ENCODE assay signal across 27 cellular contexts in genomic region chr2:26584191-26584590, GRCh38. TPM values are rescaled to one million over a fixed set of nuclear protein-coding genes. Genes with fewer than 3 reads are reported as not detected.
"Had no signal": no experiment of that assay in that cellular context is flagged by ENCODE, and none has a peak within 500 bp of the region (broad histone marks: within the 10 kb centered on the region; RNA-seq: fewer than 3 reads in every experiment).

No MANE protein-coding gene starts in this region.

- H3K4me3 ChIP-seq: adrenal gland, esophagus squamous epithelium, gastrocnemius medialis, pancreas, skin epidermis, suprapubic skin, tibial nerve, uterus had no signal

- H3K36me3 ChIP-seq: adrenal gland, esophagus squamous epithelium, gastrocnemius medialis, pancreas, suprapubic skin, tibial nerve, uterus had no signal

- DNase-seq: activated CD4-positive, alpha-beta T cell treated with anti-CD3 and anti-CD28 coated beads for 36 hours; activated CD4-positive, alpha-beta T cell treated with anti-CD3 and anti-CD28 coated beads, Interleukin-2, amount 50 U/mL, for 4 hours; activated naive CD4-positive, alpha-beta T cell; activated T-cell treated with anti-CD3 and anti-CD28 coated beads for 4 hours; adrenal gland; cortex of kidney; endodermal cell; esophagus squamous epithelium; gastrocnemius medialis; hypothalamus; left ventricle myocardium superior; mammary epithelial cell; right cardiac atrium; stimulated activated CD4-positive, alpha-beta T cell treated with anti-CD3 and anti-CD28 coated beads, Interleukin-1b, Interleukin-23, amount 100 ng/mL, for 48 hours; T-helper 1 cell; uterus had no signal

- ATAC-seq: activated CD4-positive, alpha-beta T cell treated with anti-CD3 and anti-CD28 coated beads for 36 hours; gastrocnemius medialis; left ventricle myocardium superior; pancreas; right cardiac atrium; stimulated activated effector memory CD8-positive, alpha-beta T cell treated with anti-CD3 and anti-CD28 coated beads, Interleukin-12 subunit alpha, Interleukin-12 subunit beta, amount 100 ng/mL, for 72 hours; stimulated activated naive CD8-positive, alpha-beta T cell treated with anti-CD3 and anti-CD28 coated beads, Interleukin-15, amount 100 ng/mL, for 72 hours had no signal

- H3K4me1 ChIP-seq: adrenal gland, esophagus squamous epithelium, gastrocnemius medialis, pancreas, suprapubic skin, tibial nerve, uterus had no signal

- H3K4me3 Mint-ChIP-seq: activated CD4-positive, alpha-beta T cell treated with anti-CD3 and anti-CD28 coated beads for 36 hours; activated naive CD8-positive, alpha-beta T cell; endodermal cell; stimulated activated effector memory CD8-positive, alpha-beta T cell treated with anti-CD3 and anti-CD28 coated beads, Interleukin-12 subunit alpha, Interleukin-12 subunit beta, amount 100 ng/mL, for 72 hours; stimulated activated naive CD8-positive, alpha-beta T cell treated with anti-CD3 and anti-CD28 coated beads, Interleukin-15, amount 100 ng/mL, for 72 hours had no signal

- H3K27ac ChIP-seq: adrenal gland, esophagus squamous epithelium, gastrocnemius medialis, pancreas, skin epidermis, suprapubic skin, tibial nerve, uterus had no signal

- H3K27me3 ChIP-seq: adrenal gland, pancreas, uterus had no signal

- H3K9me3 ChIP-seq: adrenal gland, esophagus squamous epithelium, gastrocnemius medialis, pancreas, suprapubic skin, tibial nerve, uterus had no signal

- H3K9me3 Mint-ChIP-seq: endodermal cell; stimulated activated effector memory CD8-positive, alpha-beta T cell treated with anti-CD3 and anti-CD28 coated beads, Interleukin-12 subunit alpha, Interleukin-12 subunit beta, amount 100 ng/mL, for 72 hours; stimulated activated naive CD8-positive, alpha-beta T cell treated with anti-CD3 and anti-CD28 coated beads, Interleukin-15, amount 100 ng/mL, for 72 hours had no signal

- H3K36me3 Mint-ChIP-seq: activated naive CD8-positive, alpha-beta T cell; stimulated activated effector memory CD8-positive, alpha-beta T cell treated with anti-CD3 and anti-CD28 coated beads, Interleukin-12 subunit alpha, Interleukin-12 subunit beta, amount 100 ng/mL, for 72 hours had no signal

- H3K27ac Mint-ChIP-seq: activated CD4-positive, alpha-beta T cell treated with anti-CD3 and anti-CD28 coated beads for 36 hours; activated naive CD8-positive, alpha-beta T cell; endodermal cell; stimulated activated effector memory CD8-positive, alpha-beta T cell treated with anti-CD3 and anti-CD28 coated beads, Interleukin-12 subunit alpha, Interleukin-12 subunit beta, amount 100 ng/mL, for 72 hours; stimulated activated naive CD8-positive, alpha-beta T cell treated with anti-CD3 and anti-CD28 coated beads, Interleukin-15, amount 100 ng/mL, for 72 hours had no signal

- H3K4me1 Mint-ChIP-seq: activated CD4-positive, alpha-beta T cell treated with anti-CD3 and anti-CD28 coated beads for 36 hours; endodermal cell; stimulated activated effector memory CD8-positive, alpha-beta T cell treated with anti-CD3 and anti-CD28 coated beads, Interleukin-12 subunit alpha, Interleukin-12 subunit beta, amount 100 ng/mL, for 72 hours; stimulated activated naive CD8-positive, alpha-beta T cell treated with anti-CD3 and anti-CD28 coated beads, Interleukin-15, amount 100 ng/mL, for 72 hours had no signal

RNA-seq across cellular contexts. Expression of gene CIB4, which starts 57.0 kb away (rescaled TPM):
- total RNA-seq: activated CD4-positive, alpha-beta T cell treated with anti-CD3 and anti-CD28 coated beads for 36 hours; astrocyte; cerebellum; endodermal cell; gastrocnemius medialis; left ventricle myocardium superior; mammary epithelial cell; pulmonary artery endothelial cell; right cardiac atrium; suprapubic skin; tibial nerve had no signal
- polyA plus RNA-seq: mammary epithelial cell, neural cell, right cardiac atrium had no signal
